Comparison of ENCODE assay signal across 1 cellular context in the genomic region with DNA sequence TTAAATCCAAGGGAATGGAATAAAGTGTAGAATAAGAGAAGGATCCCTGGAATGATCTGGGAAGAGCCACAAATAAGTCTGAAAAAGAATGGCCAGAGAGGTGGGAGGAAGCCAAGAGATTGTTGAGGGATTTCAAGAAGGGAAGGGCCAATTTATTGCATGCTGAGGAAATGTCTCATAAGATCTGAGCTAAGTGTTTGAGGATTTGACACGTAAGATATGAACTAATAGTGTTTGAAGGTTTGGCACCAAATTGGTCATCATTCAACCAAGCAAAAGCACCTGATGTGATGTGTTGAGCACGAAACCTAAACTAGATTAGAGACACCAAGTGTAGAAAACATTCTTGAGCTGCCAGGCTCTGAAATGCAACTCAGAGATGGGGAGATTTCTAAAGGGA.
TF ChIP-seq lines count a peak whose summit lies in the region.

No MANE protein-coding gene starts in this region.

TF ChIP-seq in GM12878, 131 proteins besides CTCF, POLR2A, EP300 and RAD21 (continued from another document and continues in another):
- TF ChIP-seq, protein P1, sequence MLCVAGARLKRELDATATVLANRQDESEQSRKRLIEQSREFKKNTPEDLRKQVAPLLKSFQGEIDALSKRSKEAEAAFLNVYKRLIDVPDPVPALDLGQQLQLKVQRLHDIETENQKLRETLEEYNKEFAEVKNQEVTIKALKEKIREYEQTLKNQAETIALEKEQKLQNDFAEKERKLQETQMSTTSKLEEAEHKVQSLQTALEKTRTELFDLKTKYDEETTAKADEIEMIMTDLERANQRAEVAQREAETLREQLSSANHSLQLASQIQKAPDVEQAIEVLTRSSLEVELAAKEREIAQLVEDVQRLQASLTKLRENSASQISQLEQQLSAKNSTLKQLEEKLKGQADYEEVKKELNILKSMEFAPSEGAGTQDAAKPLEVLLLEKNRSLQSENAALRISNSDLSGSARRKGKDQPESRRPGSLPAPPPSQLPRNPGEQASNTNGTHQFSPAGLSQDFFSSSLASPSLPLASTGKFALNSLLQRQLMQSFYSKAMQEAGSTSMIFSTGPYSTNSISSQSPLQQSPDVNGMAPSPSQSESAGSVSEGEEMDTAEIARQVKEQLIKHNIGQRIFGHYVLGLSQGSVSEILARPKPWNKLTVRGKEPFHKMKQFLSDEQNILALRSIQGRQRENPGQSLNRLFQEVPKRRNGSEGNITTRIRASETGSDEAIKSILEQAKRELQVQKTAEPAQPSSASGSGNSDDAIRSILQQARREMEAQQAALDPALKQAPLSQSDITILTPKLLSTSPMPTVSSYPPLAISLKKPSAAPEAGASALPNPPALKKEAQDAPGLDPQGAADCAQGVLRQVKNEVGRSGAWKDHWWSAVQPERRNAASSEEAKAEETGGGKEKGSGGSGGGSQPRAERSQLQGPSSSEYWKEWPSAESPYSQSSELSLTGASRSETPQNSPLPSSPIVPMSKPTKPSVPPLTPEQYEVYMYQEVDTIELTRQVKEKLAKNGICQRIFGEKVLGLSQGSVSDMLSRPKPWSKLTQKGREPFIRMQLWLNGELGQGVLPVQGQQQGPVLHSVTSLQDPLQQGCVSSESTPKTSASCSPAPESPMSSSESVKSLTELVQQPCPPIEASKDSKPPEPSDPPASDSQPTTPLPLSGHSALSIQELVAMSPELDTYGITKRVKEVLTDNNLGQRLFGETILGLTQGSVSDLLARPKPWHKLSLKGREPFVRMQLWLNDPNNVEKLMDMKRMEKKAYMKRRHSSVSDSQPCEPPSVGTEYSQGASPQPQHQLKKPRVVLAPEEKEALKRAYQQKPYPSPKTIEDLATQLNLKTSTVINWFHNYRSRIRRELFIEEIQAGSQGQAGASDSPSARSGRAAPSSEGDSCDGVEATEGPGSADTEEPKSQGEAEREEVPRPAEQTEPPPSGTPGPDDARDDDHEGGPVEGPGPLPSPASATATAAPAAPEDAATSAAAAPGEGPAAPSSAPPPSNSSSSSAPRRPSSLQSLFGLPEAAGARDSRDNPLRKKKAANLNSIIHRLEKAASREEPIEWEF (IDR thresholded peaks at IDR 0.05; ENCODE audit: insufficient replicate concordance, low read depth, low read length), result no peak
- TF ChIP-seq, protein P2, sequence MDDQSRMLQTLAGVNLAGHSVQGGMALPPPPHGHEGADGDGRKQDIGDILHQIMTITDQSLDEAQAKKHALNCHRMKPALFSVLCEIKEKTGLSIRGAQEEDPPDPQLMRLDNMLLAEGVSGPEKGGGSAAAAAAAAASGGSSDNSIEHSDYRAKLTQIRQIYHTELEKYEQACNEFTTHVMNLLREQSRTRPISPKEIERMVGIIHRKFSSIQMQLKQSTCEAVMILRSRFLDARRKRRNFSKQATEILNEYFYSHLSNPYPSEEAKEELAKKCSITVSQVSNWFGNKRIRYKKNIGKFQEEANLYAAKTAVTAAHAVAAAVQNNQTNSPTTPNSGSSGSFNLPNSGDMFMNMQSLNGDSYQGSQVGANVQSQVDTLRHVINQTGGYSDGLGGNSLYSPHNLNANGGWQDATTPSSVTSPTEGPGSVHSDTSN (IDR thresholded peaks at IDR 0.05; ENCODE audit: insufficient replicate concordance, low read depth, low read length), result no peak
- TF ChIP-seq, protein P3, sequence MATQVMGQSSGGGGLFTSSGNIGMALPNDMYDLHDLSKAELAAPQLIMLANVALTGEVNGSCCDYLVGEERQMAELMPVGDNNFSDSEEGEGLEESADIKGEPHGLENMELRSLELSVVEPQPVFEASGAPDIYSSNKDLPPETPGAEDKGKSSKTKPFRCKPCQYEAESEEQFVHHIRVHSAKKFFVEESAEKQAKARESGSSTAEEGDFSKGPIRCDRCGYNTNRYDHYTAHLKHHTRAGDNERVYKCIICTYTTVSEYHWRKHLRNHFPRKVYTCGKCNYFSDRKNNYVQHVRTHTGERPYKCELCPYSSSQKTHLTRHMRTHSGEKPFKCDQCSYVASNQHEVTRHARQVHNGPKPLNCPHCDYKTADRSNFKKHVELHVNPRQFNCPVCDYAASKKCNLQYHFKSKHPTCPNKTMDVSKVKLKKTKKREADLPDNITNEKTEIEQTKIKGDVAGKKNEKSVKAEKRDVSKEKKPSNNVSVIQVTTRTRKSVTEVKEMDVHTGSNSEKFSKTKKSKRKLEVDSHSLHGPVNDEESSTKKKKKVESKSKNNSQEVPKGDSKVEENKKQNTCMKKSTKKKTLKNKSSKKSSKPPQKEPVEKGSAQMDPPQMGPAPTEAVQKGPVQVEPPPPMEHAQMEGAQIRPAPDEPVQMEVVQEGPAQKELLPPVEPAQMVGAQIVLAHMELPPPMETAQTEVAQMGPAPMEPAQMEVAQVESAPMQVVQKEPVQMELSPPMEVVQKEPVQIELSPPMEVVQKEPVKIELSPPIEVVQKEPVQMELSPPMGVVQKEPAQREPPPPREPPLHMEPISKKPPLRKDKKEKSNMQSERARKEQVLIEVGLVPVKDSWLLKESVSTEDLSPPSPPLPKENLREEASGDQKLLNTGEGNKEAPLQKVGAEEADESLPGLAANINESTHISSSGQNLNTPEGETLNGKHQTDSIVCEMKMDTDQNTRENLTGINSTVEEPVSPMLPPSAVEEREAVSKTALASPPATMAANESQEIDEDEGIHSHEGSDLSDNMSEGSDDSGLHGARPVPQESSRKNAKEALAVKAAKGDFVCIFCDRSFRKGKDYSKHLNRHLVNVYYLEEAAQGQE (IDR thresholded peaks at IDR 0.05; ENCODE audit: low read depth, low read length), result no peak
- no peak for TF ChIP-seq SP1 (IDR thresholded peaks at IDR 0.05; ENCODE audit: low read depth, low read length)
- TF ChIP-seq, protein P4, sequence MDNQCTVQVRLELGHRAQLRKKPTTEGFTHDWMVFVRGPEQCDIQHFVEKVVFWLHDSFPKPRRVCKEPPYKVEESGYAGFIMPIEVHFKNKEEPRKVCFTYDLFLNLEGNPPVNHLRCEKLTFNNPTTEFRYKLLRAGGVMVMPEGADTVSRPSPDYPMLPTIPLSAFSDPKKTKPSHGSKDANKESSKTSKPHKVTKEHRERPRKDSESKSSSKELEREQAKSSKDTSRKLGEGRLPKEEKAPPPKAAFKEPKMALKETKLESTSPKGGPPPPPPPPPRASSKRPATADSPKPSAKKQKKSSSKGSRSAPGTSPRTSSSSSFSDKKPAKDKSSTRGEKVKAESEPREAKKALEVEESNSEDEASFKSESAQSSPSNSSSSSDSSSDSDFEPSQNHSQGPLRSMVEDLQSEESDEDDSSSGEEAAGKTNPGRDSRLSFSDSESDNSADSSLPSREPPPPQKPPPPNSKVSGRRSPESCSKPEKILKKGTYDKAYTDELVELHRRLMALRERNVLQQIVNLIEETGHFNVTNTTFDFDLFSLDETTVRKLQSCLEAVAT (IDR thresholded peaks at IDR 0.05), result no peak
- peak; percentile 58; the same call in 1 of the 2 replicates for TF ChIP-seq CREB1 (IDR thresholded peaks at IDR 0.05; ENCODE audit: low read depth)
- no peak for TF ChIP-seq RELA (IDR thresholded peaks at IDR 0.05; ENCODE audit: borderline replicate concordance, partially characterized antibody)
- no peak for TF ChIP-seq NR2F1 (conservative IDR thresholded peaks at IDR 0.05)
- no peak for TF ChIP-seq SUPT20H (IDR thresholded peaks at IDR 0.05; ENCODE audit: borderline replicate concordance, control insufficient read depth, low read depth, low read length)
- TF ChIP-seq, protein P5, sequence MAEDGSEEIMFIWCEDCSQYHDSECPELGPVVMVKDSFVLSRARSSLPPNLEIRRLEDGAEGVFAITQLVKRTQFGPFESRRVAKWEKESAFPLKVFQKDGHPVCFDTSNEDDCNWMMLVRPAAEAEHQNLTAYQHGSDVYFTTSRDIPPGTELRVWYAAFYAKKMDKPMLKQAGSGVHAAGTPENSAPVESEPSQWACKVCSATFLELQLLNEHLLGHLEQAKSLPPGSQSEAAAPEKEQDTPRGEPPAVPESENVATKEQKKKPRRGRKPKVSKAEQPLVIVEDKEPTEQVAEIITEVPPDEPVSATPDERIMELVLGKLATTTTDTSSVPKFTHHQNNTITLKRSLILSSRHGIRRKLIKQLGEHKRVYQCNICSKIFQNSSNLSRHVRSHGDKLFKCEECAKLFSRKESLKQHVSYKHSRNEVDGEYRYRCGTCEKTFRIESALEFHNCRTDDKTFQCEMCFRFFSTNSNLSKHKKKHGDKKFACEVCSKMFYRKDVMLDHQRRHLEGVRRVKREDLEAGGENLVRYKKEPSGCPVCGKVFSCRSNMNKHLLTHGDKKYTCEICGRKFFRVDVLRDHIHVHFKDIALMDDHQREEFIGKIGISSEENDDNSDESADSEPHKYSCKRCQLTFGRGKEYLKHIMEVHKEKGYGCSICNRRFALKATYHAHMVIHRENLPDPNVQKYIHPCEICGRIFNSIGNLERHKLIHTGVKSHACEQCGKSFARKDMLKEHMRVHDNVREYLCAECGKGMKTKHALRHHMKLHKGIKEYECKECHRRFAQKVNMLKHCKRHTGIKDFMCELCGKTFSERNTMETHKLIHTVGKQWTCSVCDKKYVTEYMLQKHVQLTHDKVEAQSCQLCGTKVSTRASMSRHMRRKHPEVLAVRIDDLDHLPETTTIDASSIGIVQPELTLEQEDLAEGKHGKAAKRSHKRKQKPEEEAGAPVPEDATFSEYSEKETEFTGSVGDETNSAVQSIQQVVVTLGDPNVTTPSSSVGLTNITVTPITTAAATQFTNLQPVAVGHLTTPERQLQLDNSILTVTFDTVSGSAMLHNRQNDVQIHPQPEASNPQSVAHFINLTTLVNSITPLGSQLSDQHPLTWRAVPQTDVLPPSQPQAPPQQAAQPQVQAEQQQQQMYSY (CRISPR knock-in tag; IDR thresholded peaks at IDR 0.05), result no peak
- TF ChIP-seq ETV6 (conservative IDR thresholded peaks at IDR 0.05 in 1 of 2, IDR thresholded peaks at IDR 0.05 in 1 of 2; ENCODE audit: borderline replicate concordance in 1 of 2, low read depth in 1 of 2), result peak in 1 of 2 experiments; percentile 45; a peak in 1 of 4 replicates
- TF ChIP-seq ZNF24 (IDR thresholded peaks at IDR 0.05), result no peak
- TF ChIP-seq, protein P6, sequence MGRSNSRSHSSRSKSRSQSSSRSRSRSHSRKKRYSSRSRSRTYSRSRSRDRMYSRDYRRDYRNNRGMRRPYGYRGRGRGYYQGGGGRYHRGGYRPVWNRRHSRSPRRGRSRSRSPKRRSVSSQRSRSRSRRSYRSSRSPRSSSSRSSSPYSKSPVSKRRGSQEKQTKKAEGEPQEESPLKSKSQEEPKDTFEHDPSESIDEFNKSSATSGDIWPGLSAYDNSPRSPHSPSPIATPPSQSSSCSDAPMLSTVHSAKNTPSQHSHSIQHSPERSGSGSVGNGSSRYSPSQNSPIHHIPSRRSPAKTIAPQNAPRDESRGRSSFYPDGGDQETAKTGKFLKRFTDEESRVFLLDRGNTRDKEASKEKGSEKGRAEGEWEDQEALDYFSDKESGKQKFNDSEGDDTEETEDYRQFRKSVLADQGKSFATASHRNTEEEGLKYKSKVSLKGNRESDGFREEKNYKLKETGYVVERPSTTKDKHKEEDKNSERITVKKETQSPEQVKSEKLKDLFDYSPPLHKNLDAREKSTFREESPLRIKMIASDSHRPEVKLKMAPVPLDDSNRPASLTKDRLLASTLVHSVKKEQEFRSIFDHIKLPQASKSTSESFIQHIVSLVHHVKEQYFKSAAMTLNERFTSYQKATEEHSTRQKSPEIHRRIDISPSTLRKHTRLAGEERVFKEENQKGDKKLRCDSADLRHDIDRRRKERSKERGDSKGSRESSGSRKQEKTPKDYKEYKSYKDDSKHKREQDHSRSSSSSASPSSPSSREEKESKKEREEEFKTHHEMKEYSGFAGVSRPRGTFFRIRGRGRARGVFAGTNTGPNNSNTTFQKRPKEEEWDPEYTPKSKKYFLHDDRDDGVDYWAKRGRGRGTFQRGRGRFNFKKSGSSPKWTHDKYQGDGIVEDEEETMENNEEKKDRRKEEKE (IDR thresholded peaks at IDR 0.05), result no peak
- TF ChIP-seq SIN3A (IDR thresholded peaks at IDR 0.05; ENCODE audit: low read depth, low read length), result no peak
- TF ChIP-seq PAX5 (IDR thresholded peaks at IDR 0.05; ENCODE audit: borderline replicate concordance, low read depth, low read length), result peak; percentile 60; the same call in 1 of the 2 replicates
- TF ChIP-seq, protein P7, sequence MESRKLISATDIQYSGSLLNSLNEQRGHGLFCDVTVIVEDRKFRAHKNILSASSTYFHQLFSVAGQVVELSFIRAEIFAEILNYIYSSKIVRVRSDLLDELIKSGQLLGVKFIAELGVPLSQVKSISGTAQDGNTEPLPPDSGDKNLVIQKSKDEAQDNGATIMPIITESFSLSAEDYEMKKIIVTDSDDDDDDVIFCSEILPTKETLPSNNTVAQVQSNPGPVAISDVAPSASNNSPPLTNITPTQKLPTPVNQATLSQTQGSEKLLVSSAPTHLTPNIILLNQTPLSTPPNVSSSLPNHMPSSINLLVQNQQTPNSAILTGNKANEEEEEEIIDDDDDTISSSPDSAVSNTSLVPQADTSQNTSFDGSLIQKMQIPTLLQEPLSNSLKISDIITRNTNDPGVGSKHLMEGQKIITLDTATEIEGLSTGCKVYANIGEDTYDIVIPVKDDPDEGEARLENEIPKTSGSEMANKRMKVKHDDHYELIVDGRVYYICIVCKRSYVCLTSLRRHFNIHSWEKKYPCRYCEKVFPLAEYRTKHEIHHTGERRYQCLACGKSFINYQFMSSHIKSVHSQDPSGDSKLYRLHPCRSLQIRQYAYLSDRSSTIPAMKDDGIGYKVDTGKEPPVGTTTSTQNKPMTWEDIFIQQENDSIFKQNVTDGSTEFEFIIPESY (IDR thresholded peaks at IDR 0.05), result no peak
- peak; percentile 91 for TF ChIP-seq FOXM1 (IDR thresholded peaks at IDR 0.05; ENCODE audit: low read depth, low read length)
- TF ChIP-seq EED (IDR thresholded peaks at IDR 0.05; ENCODE audit: low read depth), result peak; percentile 34; the same call in 1 of the 2 replicates
- TF ChIP-seq RUNX3 (IDR thresholded peaks at IDR 0.05; ENCODE audit: low read length), result peak; percentile 92
- TF ChIP-seq TAF1 (IDR thresholded peaks at IDR 0.05; ENCODE audit: borderline replicate concordance, low read depth, low read length), result no peak
- TF ChIP-seq ESRRA (IDR thresholded peaks at IDR 0.05; ENCODE audit: low read length), result no peak
- peak; percentile 94 for TF ChIP-seq JUNB (IDR thresholded peaks at IDR 0.05)
- TF ChIP-seq, protein P8, sequence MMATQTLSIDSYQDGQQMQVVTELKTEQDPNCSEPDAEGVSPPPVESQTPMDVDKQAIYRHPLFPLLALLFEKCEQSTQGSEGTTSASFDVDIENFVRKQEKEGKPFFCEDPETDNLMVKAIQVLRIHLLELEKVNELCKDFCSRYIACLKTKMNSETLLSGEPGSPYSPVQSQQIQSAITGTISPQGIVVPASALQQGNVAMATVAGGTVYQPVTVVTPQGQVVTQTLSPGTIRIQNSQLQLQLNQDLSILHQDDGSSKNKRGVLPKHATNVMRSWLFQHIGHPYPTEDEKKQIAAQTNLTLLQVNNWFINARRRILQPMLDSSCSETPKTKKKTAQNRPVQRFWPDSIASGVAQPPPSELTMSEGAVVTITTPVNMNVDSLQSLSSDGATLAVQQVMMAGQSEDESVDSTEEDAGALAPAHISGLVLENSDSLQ (IDR thresholded peaks at IDR 0.05), result 0 out of 2 replicates have a peak, but pooled peaks have one; percentile 5
